ENCODE assay signal across 13 cellular contexts in the genomic region with DNA sequence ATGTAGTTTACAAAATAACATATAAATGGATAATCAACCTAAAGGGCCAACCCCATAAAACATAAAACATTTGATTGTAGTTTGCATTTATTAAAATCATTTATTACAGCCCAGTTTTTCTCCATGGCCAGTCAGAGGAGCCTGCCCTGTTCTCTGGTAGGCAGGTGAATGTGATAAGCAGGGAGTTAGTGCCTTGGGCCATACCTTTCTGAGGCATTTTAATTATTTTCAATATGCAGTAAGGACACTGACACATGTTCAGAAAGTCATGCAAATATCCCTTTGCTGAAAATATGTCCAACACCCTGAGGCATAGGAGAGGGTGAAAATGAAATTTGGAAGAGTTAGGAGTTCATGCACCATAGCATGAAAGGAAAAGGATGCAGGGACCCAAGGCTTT.
"Had no signal": no experiment of that assay in that cellular context is flagged by ENCODE, and none has a peak within 500 bp of the region (broad histone marks: within the 10 kb centered on the region; RNA-seq: fewer than 3 reads in every experiment).

No MANE protein-coding gene starts in this region.

- H3K27ac ChIP-seq: adrenal gland, prostate gland, upper lobe of left lung, WERI-Rb-1 had no signal

- H3K4me3 ChIP-seq: adrenal gland, lung, prostate gland, upper lobe of left lung had no signal

- H3K27me3 ChIP-seq: adrenal gland, upper lobe of left lung had no signal

- H3K36me3 ChIP-seq: adrenal gland, prostate gland, upper lobe of left lung, WERI-Rb-1 had no signal

- H3K27me3 Mint-ChIP-seq: activated CD8-positive, alpha-beta memory T cell treated with anti-CD3 and anti-CD28 coated beads, Interleukin-2, amount 10 ng/mL, durations not matched to agents 7 days and 5 days; activated T-cell treated with anti-CD3 and anti-CD28 coated beads, Interleukin-2, amount 50 U/mL, for 24 hours had no signal

- H3K4me1 ChIP-seq: adrenal gland, prostate gland, upper lobe of left lung had no signal

- H3K4me3 Mint-ChIP-seq: activated CD4-positive, alpha-beta memory T cell treated with anti-CD3 and anti-CD28 coated beads for 36 hours; activated CD8-positive, alpha-beta memory T cell treated with anti-CD3 and anti-CD28 coated beads, Interleukin-2, amount 10 ng/mL, durations not matched to agents 7 days and 5 days; activated T-cell treated with anti-CD3 and anti-CD28 coated beads, Interleukin-2, amount 50 U/mL, for 24 hours; neural crest cell; stimulated activated naive CD8-positive, alpha-beta T cell treated with anti-CD3 and anti-CD28 coated beads, Interleukin-15, amount 100 ng/mL, for 72 hours had no signal

- H3K4me1 Mint-ChIP-seq: activated CD8-positive, alpha-beta memory T cell treated with anti-CD3 and anti-CD28 coated beads, Interleukin-2, amount 10 ng/mL, durations not matched to agents 7 days and 5 days; neural crest cell; stimulated activated naive CD8-positive, alpha-beta T cell treated with anti-CD3 and anti-CD28 coated beads, Interleukin-15, amount 100 ng/mL, for 72 hours had no signal

- ATAC-seq: activated CD8-positive, alpha-beta memory T cell treated with anti-CD3 and anti-CD28 coated beads, Interleukin-2, amount 10 ng/mL, durations not matched to agents 7 days and 5 days; right cardiac atrium had no signal

- DNase-seq: activated CD4-positive, alpha-beta memory T cell treated with anti-CD3 and anti-CD28 coated beads for 36 hours; activated CD8-positive, alpha-beta memory T cell treated with anti-CD3 and anti-CD28 coated beads, Interleukin-2, amount 10 ng/mL, durations not matched to agents 7 days and 5 days; activated naive CD4-positive, alpha-beta T cell treated with anti-CD3 and anti-CD28 coated beads, Interleukin-2, amount 50 U/mL, for 16 hours; activated T-cell treated with anti-CD3 and anti-CD28 coated beads, Interleukin-2, amount 50 U/mL, for 24 hours; adrenal gland; islet precursor cell; right cardiac atrium; stimulated activated naive CD8-positive, alpha-beta T cell treated with anti-CD3 and anti-CD28 coated beads, Interleukin-15, amount 100 ng/mL, for 72 hours; upper lobe of left lung; WERI-Rb-1 had no signal

- H3K9me3 Mint-ChIP-seq: activated CD4-positive, alpha-beta memory T cell treated with anti-CD3 and anti-CD28 coated beads for 36 hours; activated T-cell treated with anti-CD3 and anti-CD28 coated beads, Interleukin-2, amount 50 U/mL, for 24 hours; neural crest cell; stimulated activated naive CD8-positive, alpha-beta T cell treated with anti-CD3 and anti-CD28 coated beads, Interleukin-15, amount 100 ng/mL, for 72 hours had no signal

- H3K36me3 Mint-ChIP-seq: activated CD4-positive, alpha-beta memory T cell treated with anti-CD3 and anti-CD28 coated beads for 36 hours; activated CD8-positive, alpha-beta memory T cell treated with anti-CD3 and anti-CD28 coated beads, Interleukin-2, amount 10 ng/mL, durations not matched to agents 7 days and 5 days had no signal

- H3K9me3 ChIP-seq: adrenal gland, prostate gland, upper lobe of left lung had no signal

- H3K27ac Mint-ChIP-seq: activated CD4-positive, alpha-beta memory T cell treated with anti-CD3 and anti-CD28 coated beads for 36 hours; activated CD8-positive, alpha-beta memory T cell treated with anti-CD3 and anti-CD28 coated beads, Interleukin-2, amount 10 ng/mL, durations not matched to agents 7 days and 5 days; activated T-cell treated with anti-CD3 and anti-CD28 coated beads, Interleukin-2, amount 50 U/mL, for 24 hours had no signal
